Comparison of ENCODE assay signal across 8 cellular contexts in genomic region chr6:109381747-109382575, GRCh38. TPM values are rescaled to one million over a fixed set of nuclear protein-coding genes. Genes with fewer than 3 reads are reported as not detected.
DNase-seq lines count a peak whose midpoint lies in the region; ATAC-seq and TF ChIP-seq lines count a peak whose summit lies in the region.

Gene CD164, minus strand, starts transcription at chr6:109382467. Its CDS starts 89 bp downstream, at chr6:109382378.

- peaks cover 23% of the 10 kb centered on the region for H3K79me2 ChIP-seq in H9 (ENCODE audit: insufficient read depth, low read length)

- no peaks in the 10 kb centered on the region for H3K9me3 Mint-ChIP-seq in H9

- H2AK5ac ChIP-seq in H9 (ENCODE audit: insufficient read length, low read length), result no peak within 1 kb of the TSS

- no peaks in the 10 kb centered on the region for H3K27me3 Mint-ChIP-seq in H9 (ENCODE audit: low read depth)

- peak within 1 kb of the TSS; percentile 99 for H2BK12ac ChIP-seq in H9 (ENCODE audit: insufficient read length, low read depth, low read length)

- peak within 1 kb of the TSS; percentile 91 for H3T11ph ChIP-seq in H9 (ENCODE audit: low read length)

- H3K36me3 Mint-ChIP-seq in H9 (ENCODE audit: insufficient read depth in 1 of 3, low read depth in 3 of 3), result peaks cover 9 to 24% (median 23%) of the 10 kb centered on the region in 3 experiments; a peak in 6 of 7 replicates

- peak within 1 kb of the TSS; percentile 96 for H2BK120ac ChIP-seq in H9 (ENCODE audit: low read depth, low read length, poor library complexity, severe bottlenecking)

- peak within 1 kb of the TSS; percentile 85 for H4K5ac ChIP-seq in H9 (ENCODE audit: insufficient read length, low read depth, low read length)

- ATAC-seq in foreskin keratinocyte, result peak; percentile 64

- no peaks in the 10 kb centered on the region for H3K79me1 ChIP-seq in H9 (ENCODE audit: insufficient read depth, low read depth, low read length, poor library complexity, severe bottlenecking)

- no peak within 1 kb of the TSS for H4K8ac ChIP-seq in H9 (replicated peaks; ENCODE audit: insufficient read length, low read depth, low read length)

- H3K27ac ChIP-seq in H9 (ENCODE audit: insufficient read length, low read depth, low read length), result peak within 1 kb of the TSS; percentile 84
- peak within 1 kb of the TSS; percentile 99 for H3K27ac ChIP-seq in foreskin keratinocyte

- no peaks in the 10 kb centered on the region for H3K27me3 ChIP-seq in H9 (ENCODE audit: insufficient read depth, low read length)
- no peaks in the 10 kb centered on the region for H3K27me3 ChIP-seq in MG63
- no peaks in the 10 kb centered on the region for H3K27me3 ChIP-seq in foreskin keratinocyte
- H3K27me3 ChIP-seq in neuron (ENCODE audit: insufficient read depth, low read length), result no peaks in the 10 kb centered on the region

- H3K14ac ChIP-seq in H9 (ENCODE audit: insufficient read depth, low read length), result peak within 1 kb of the TSS; percentile 100

- H3K4me3 ChIP-seq in MG63, result peak within 1 kb of the TSS; percentile 91
- peak within 1 kb of the TSS; percentile 82 for H3K4me3 ChIP-seq in neuron (ENCODE audit: low read length)

- H3K4me1 ChIP-seq in H9 (ENCODE audit: insufficient read depth, low read length) (no peaks in the 10 kb centered on the region), foreskin keratinocyte (peaks cover 22% of the 10 kb centered on the region), neuron (ENCODE audit: insufficient read depth, low read length) (peaks cover 23% of the 10 kb centered on the region)

- H3K36me3 ChIP-seq in MG63 (peaks cover 27% of the 10 kb centered on the region), neuron (ENCODE audit: insufficient read depth, low read length) (peaks cover 19% of the 10 kb centered on the region)

- H2AFZ ChIP-seq in H9 (ENCODE audit: low read length) (peak within 1 kb of the TSS; percentile 71), neuron (ENCODE audit: low read depth, low read length) (peak within 1 kb of the TSS; percentile 79)

- peaks cover 22 to 23% of the 10 kb centered on the region in 2 experiments for H3K4me1 Mint-ChIP-seq in H9

- H3K4me2 ChIP-seq in H9 (ENCODE audit: insufficient read depth, insufficient read length, low read length), result peak within 1 kb of the TSS; percentile 62

- H2BK5ac ChIP-seq in H9 (ENCODE audit: insufficient read length, low read length), result peak within 1 kb of the TSS; percentile 98

- H3K27ac Mint-ChIP-seq in H9, result peak within 1 kb of the TSS; percentile 100

- WGBS in H9 (ENCODE audit: extremely low coverage, insufficient read length, low lambda C conversion rate), result no CpG with 5 or more reads among the region's 93 CpGs

- no peak within 1 kb of the TSS for H2BK15ac ChIP-seq in H9 (ENCODE audit: low read depth, low read length)

- no peak for TF ChIP-seq CTCF in H9 (conservative IDR thresholded peaks at IDR 0.05)
- TF ChIP-seq CTCF in foreskin keratinocyte (conservative IDR thresholded peaks at IDR 0.05), result no peak

- H3K18ac ChIP-seq in H9 (ENCODE audit: insufficient read length, low read depth, low read length), result peak within 1 kb of the TSS; percentile 100

- peak within 1 kb of the TSS; percentile 97 for H3K56ac ChIP-seq in H9 (ENCODE audit: insufficient read length, low read depth, low read length)

- H3K9me3 ChIP-seq in H9 (ENCODE audit: control insufficient read depth, low read depth, low read length), result no peaks in the 10 kb centered on the region
- H3K9me3 ChIP-seq in MG63, result no peaks in the 10 kb centered on the region
- no peaks in the 10 kb centered on the region for H3K9me3 ChIP-seq in neuron (ENCODE audit: low read length)

- peak; percentile 94 for DNase-seq in G401 (ENCODE audit: low spot score)
- peak; percentile 92 for DNase-seq in H9
- peak; percentile 91 for DNase-seq in MG63
- peak; percentile 84 for DNase-seq in SIG-M5 treated with dmso at 0.1 percent for 504 hours (lab: John Stamatoyannopoulos, UW; ENCODE audit: unreplicated experiment)
- peak; percentile 94 for DNase-seq in activated gamma-delta T cell treated with Interleukin-2 at 50 U/mL for 16 hours
- DNase-seq in foreskin keratinocyte, result peak; percentile 86 to 92
- peak; percentile 90 for DNase-seq in stromal cell of bone marrow (ENCODE audit: low read depth)

- H2BK20ac ChIP-seq in H9 (ENCODE audit: low read depth, low read length, poor library complexity, severe bottlenecking), result no peak within 1 kb of the TSS

- H3K23me2 ChIP-seq in H9 (ENCODE audit: insufficient read length, low read depth, low read length, poor library complexity, severe bottlenecking), result peaks cover 5% of the 10 kb centered on the region

- H3K4ac ChIP-seq in H9 (ENCODE audit: low read depth, low read length), result no peak within 1 kb of the TSS; the same call in 1 of the 2 replicates

- in situ Hi-C loops in G401 (cut with HindIII; ENCODE audit: low sequenced_read_pairs), result no loop called here

- no peak within 1 kb of the TSS for H4K91ac ChIP-seq in H9 (ENCODE audit: insufficient read length, low read depth, low read length)

- no peaks in the 10 kb centered on the region for H4K20me1 ChIP-seq in H9 (ENCODE audit: control insufficient read depth, insufficient read depth, insufficient read length)

- peak within 1 kb of the TSS; percentile 85 to 89 for H3K4me3 Mint-ChIP-seq in H9

- peak within 1 kb of the TSS; percentile 99 for H3K9ac ChIP-seq in H9 (ENCODE audit: extremely low read depth, insufficient read length, low read length)

- peak within 1 kb of the TSS; percentile 7 for H3K23ac ChIP-seq in H9 (ENCODE audit: insufficient read length, low read depth, low read length)

RNA-seq across cellular contexts. Expression of gene CD164, which starts in this region (rescaled TPM):
- 153 and 190 TPM in 2 replicates for total RNA-seq in G401 (2014; rRNA removed; shearing (Covaris generic))
- total RNA-seq in H9 (2021) (130 and 132 TPM in 2 replicates), foreskin keratinocyte (138 and 154 TPM in 2 replicates)
- total RNA-seq in MG63 (2014; rRNA removed; shearing (Covaris generic); ENCODE audit: low replicate concordance), result 110 and 238 TPM in 2 replicates
- 82.1 and 82.4 TPM in 2 replicates for polyA plus RNA-seq in foreskin keratinocyte

Comparison
In these comparisons a context has a peak if more than half of its experiments do, and no peak if none do; other contexts are left out.
1. Peak in every context shown above with its lines: DNase-seq, ATAC-seq, H3K4me3 ChIP-seq and H3K27ac ChIP-seq.